21 cellular contexts compared by ENCODE assay signal in the genomic region with DNA sequence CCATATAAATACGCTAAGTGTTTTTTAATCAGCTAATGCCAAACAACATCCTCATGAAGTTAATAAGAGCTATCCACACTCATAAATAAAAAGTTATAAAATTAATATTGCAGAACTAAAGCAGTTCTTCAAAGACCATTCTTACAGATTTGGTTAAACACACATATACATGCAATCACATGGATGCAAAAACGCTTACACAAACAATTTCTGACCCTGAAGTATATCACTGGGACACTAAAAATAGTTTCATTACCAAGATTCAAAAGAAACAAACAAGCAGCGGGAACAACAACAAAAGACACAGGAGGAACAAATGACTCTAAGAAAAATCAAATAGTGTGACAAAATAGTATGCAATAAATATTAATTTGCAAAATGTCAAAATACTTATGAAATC.
DNase-seq lines count a peak whose midpoint lies in the region; ATAC-seq, FAIRE-seq and TF ChIP-seq lines count a peak whose summit lies in the region.
"Had no signal": no experiment of that assay in that cellular context is flagged by ENCODE, and none has a peak within 500 bp of the region (broad histone marks: within the 10 kb centered on the region; RNA-seq: fewer than 3 reads in every experiment).

No MANE protein-coding gene starts in this region.

- no peak overlapping the region for H3K14ac ChIP-seq in IMR-90 (replicated peaks; ENCODE audit: low read depth, low read length)

- TF ChIP-seq CTCF in IMR-90 (conservative IDR thresholded peaks at IDR 0.05; ENCODE audit: low read depth, low read length), result no peak
- no peak for TF ChIP-seq CTCF in K562 (IDR thresholded peaks at IDR 0.05 in 2 of 3, conservative IDR thresholded peaks at IDR 0.05 in 1 of 3; ENCODE audit: insufficient read depth in 2 of 3, low read depth in 1 of 3, low read length in 3 of 3)
- no peak for TF ChIP-seq CTCF in pancreas (IDR thresholded peaks at IDR 0.05)

- H3K9me3 ChIP-seq in IMR-90 (ENCODE audit: control insufficient read depth, insufficient read depth, low read length) (no peaks in the 10 kb centered on the region), K562 (replicated peaks; ENCODE audit: control insufficient read depth, insufficient read depth, low read depth, low read length) (no peaks in the 10 kb centered on the region), pancreas (no peaks in the 10 kb centered on the region)
- H3K9me3 ChIP-seq: BE2C had no signal

- H3K9me3 Mint-ChIP-seq in stimulated activated memory B cell treated with anti-CD40 and anti-IgM and Interleukin-4, amounts not matched to agents 10 μg/mL and 1 μg/mL and 100 μg/mL, for 72 hours, result no peaks in the 10 kb centered on the region
- H3K9me3 Mint-ChIP-seq: H9 had no signal

- H3K4me3 ChIP-seq in IMR-90 (ENCODE audit: insufficient read depth, low read depth, low read length), result no peak overlapping the region
- no peak overlapping the region for H3K4me3 ChIP-seq in K562
- H3K4me3 ChIP-seq in pancreas, result no peak overlapping the region
- H3K4me3 ChIP-seq: GM12878 had no signal

- H3K23ac ChIP-seq in IMR-90 (ENCODE audit: low read depth, low read length), result no peak overlapping the region

- no peak overlapping the region for H4K8ac ChIP-seq in IMR-90 (ENCODE audit: low read depth in 2 of 2, low read length in 2 of 2)

- no peaks in the 10 kb centered on the region for H3K79me2 ChIP-seq in K562 (ENCODE audit: control insufficient read depth, insufficient read depth, low read length)

- no peaks in the 10 kb centered on the region for H3K79me1 ChIP-seq in IMR-90 (ENCODE audit: low read depth in 1 of 2, low read length in 2 of 2)

- H4K91ac ChIP-seq in IMR-90 (ENCODE audit: insufficient read depth, low read depth, low read length), result no peak overlapping the region

- no peak overlapping the region for H2BK15ac ChIP-seq in IMR-90 (ENCODE audit: low read depth, low read length)

- no peak overlapping the region for H2AK5ac ChIP-seq in IMR-90 (ENCODE audit: low read depth, low read length)

- DNase-seq in IMR-90, result no peak
- no peak for DNase-seq in K562 (ENCODE audit: extremely low read depth in 1 of 4, low spot score in 3 of 4)
- no peak for DNase-seq in substantia nigra (lab: John Stamatoyannopoulos, UW)
- DNase-seq in activated CD4-positive, alpha-beta T cell treated with anti-CD3 and anti-CD28 coated beads, Interleukin-2, amount 50 U/mL, for 48 hours, result no peak
- DNase-seq in pancreas, result no peak
- DNase-seq: ACHN; BE2C; C1 segment of cervical spinal cord; CD4-positive, CD25-positive, alpha-beta regulatory T cell; CD8-positive, alpha-beta memory T cell; COR-L47; DMS 273 treated with DMSO at 0.1 percent for 48 hours; DMS53; DND-41; EL; H9 had no signal

- H3K4me1 Mint-ChIP-seq in stimulated activated memory B cell treated with anti-CD40 and anti-IgM and Interleukin-4, amounts not matched to agents 10 μg/mL and 1 μg/mL and 100 μg/mL, for 72 hours, result no peaks in the 10 kb centered on the region
- H3K4me1 Mint-ChIP-seq: CD4-positive, CD25-positive, alpha-beta regulatory T cell; CD8-positive, alpha-beta memory T cell had no signal

- H3K9ac ChIP-seq in IMR-90 (ENCODE audit: low read depth, low read length), result no peak overlapping the region
- H3K9ac ChIP-seq in K562 (ENCODE audit: insufficient read depth in 1 of 2, low read depth in 2 of 2, low read length in 2 of 2), result no peak overlapping the region

- H3K18ac ChIP-seq in IMR-90 (ENCODE audit: low read depth, low read length), result no peak overlapping the region

- ATAC-seq in IMR-90 (ENCODE audit: low read depth) (no peak), K562 (no peak), pancreas (no peak)
- ATAC-seq in stimulated activated memory B cell treated with anti-CD40 and anti-IgM and Interleukin-4, amounts not matched to agents 10 μg/mL and 1 μg/mL and 100 μg/mL, for 72 hours, result no peak
- ATAC-seq: GM12878, HepG2 had no signal

- H2BK120ac ChIP-seq in IMR-90 (ENCODE audit: low read depth, low read length), result no peak overlapping the region

- no peak overlapping the region for H3K4me3 Mint-ChIP-seq in stimulated activated memory B cell treated with anti-CD40 and anti-IgM and Interleukin-4, amounts not matched to agents 10 μg/mL and 1 μg/mL and 100 μg/mL, for 72 hours
- H3K4me3 Mint-ChIP-seq: CD8-positive, alpha-beta memory T cell; H9 had no signal

- TF ChIP-seq RAD21 in IMR-90 (IDR thresholded peaks at IDR 0.05; ENCODE audit: low read length) (no peak), K562 (CRISPR knock-in tag; conservative IDR thresholded peaks at IDR 0.05 in 1 of 2, IDR thresholded peaks at IDR 0.05 in 1 of 2) (no peak)

- H2AK9ac ChIP-seq in IMR-90 (replicated peaks; ENCODE audit: low read depth, low read length, poor library complexity), result no peak overlapping the region

- CTCF ChIA-PET in IMR-90 (lab: Yijun Ruan, JAX), result no interaction called here
- CTCF ChIA-PET in K562 (lab: Yijun Ruan, JAX; ENCODE audit: low intra/inter-chr PET ratio), result no interaction called here

- no peak overlapping the region for H2BK5ac ChIP-seq in IMR-90 (ENCODE audit: low read depth, low read length, poor library complexity, severe bottlenecking)

- H2BK20ac ChIP-seq in IMR-90 (ENCODE audit: low read depth, low read length), result no peak overlapping the region

- FAIRE-seq in K562 (lab: Jason Lieb, UNC) (no peak), pancreas (lab: Jason Lieb, UNC) (no peak)
- FAIRE-seq: GM12878, GM19239, H1, HepG2 had no signal

- intact Hi-C loops in IMR-90 (cut with micrococcal nuclease) (no loop called here), K562 (cut with micrococcal nuclease) (no loop called here), pancreas (cut with DNase I) (no loop called here)

- H2AFZ ChIP-seq in IMR-90 (replicated peaks; ENCODE audit: low read length, poor library complexity), result no peak overlapping the region
- no peak overlapping the region for H2AFZ ChIP-seq in K562 (ENCODE audit: low read depth, low read length)

- H4K20me1 ChIP-seq in IMR-90 (ENCODE audit: insufficient read depth, low read length) (no peaks in the 10 kb centered on the region), K562 (replicated peaks; ENCODE audit: control insufficient read depth, insufficient read depth, low read length) (no peaks in the 10 kb centered on the region)

- no peak overlapping the region for H3K4me2 ChIP-seq in IMR-90 (ENCODE audit: low read depth, low read length)
- H3K4me2 ChIP-seq in K562 (ENCODE audit: insufficient read depth, low read length), result no peak overlapping the region

- H3K56ac ChIP-seq in IMR-90 (ENCODE audit: extremely low read depth, insufficient read depth, low read length), result no peak overlapping the region

- no peak overlapping the region for H3K4ac ChIP-seq in IMR-90 (ENCODE audit: low read depth, low read length)

- no peaks in the 10 kb centered on the region for H3K36me3 Mint-ChIP-seq in stimulated activated memory B cell treated with anti-CD40 and anti-IgM and Interleukin-4, amounts not matched to agents 10 μg/mL and 1 μg/mL and 100 μg/mL, for 72 hours
- H3K36me3 Mint-ChIP-seq: CD4-positive, CD25-positive, alpha-beta regulatory T cell; CD8-positive, alpha-beta memory T cell had no signal

- no peaks in the 10 kb centered on the region for H3K27me3 ChIP-seq in IMR-90 (ENCODE audit: control insufficient read depth, insufficient read depth, low read length)
- no peaks in the 10 kb centered on the region for H3K27me3 ChIP-seq in K562 (ENCODE audit: control insufficient read depth in 2 of 2, insufficient read depth in 2 of 2, low read length in 2 of 2)
- no peaks in the 10 kb centered on the region for H3K27me3 ChIP-seq in pancreas
- H3K27me3 ChIP-seq: BE2C had no signal

- H4K5ac ChIP-seq in IMR-90 (ENCODE audit: low read depth, low read length), result no peak overlapping the region

- POLR2A ChIA-PET in IMR-90 (lab: Charles Lee; ENCODE audit: unreplicated experiment) (no interaction called here), K562 (lab: Yijun Ruan, JAX) (no interaction called here)

- TF ChIP-seq EP300 in K562 (IDR thresholded peaks at IDR 0.05; ENCODE audit: low read length), result no peak

- H3K27ac ChIP-seq in IMR-90 (ENCODE audit: insufficient read depth, low read length) (no peak overlapping the region), K562 (ENCODE audit: extremely low read depth, low read depth, low read length) (no peak overlapping the region), substantia nigra (ENCODE audit: low read depth, low read length, poor library complexity, severe bottlenecking) (peak overlapping the region; percentile 39), pancreas (no peak overlapping the region)

- dilution Hi-C loops in IMR-90 (cut with HindIII; ENCODE audit: low sequenced_read_pairs, unreplicated experiment), result no loop called here

- no CpG with 5 or more reads among the region's 3 CpGs for WGBS in IMR-90 (ENCODE audit: extremely low coverage in 2 of 2, insufficient read length in 1 of 2), 2 experiments
- 53% methylated on average over 3 of the region's 3 CpGs for WGBS in K562 (ENCODE audit: insufficient coverage, low coverage, missing lambda C conversion rate)
- 68 to 81% methylated on average over 3 of the region's 3 CpGs for WGBS in pancreas, 2 donors

- in situ Hi-C loops in IMR-90 (cut with MboI; ENCODE audit: low sequenced_read_pairs) (no loop called here), K562 (cut with MboI) (no loop called here)

- H3K27me3 Mint-ChIP-seq in stimulated activated memory B cell treated with anti-CD40 and anti-IgM and Interleukin-4, amounts not matched to agents 10 μg/mL and 1 μg/mL and 100 μg/mL, for 72 hours, result no peaks in the 10 kb centered on the region
- H3K27me3 Mint-ChIP-seq: CD4-positive, CD25-positive, alpha-beta regulatory T cell; CD8-positive, alpha-beta memory T cell had no signal

- H3K36me3 ChIP-seq in IMR-90 (ENCODE audit: control insufficient read depth, insufficient read depth, low read length) (no peaks in the 10 kb centered on the region), K562 (ENCODE audit: control insufficient read depth, insufficient read depth, low read length) (no peaks in the 10 kb centered on the region), pancreas (no peaks in the 10 kb centered on the region)
- H3K36me3 ChIP-seq: BE2C had no signal

- H3K9me1 ChIP-seq in IMR-90 (ENCODE audit: insufficient read depth, low read length) (no peaks in the 10 kb centered on the region), K562 (ENCODE audit: control insufficient read depth, insufficient read depth, low read length) (no peaks in the 10 kb centered on the region)

- no peak for TF ChIP-seq POLR2A in IMR-90 (IDR thresholded peaks at IDR 0.05; ENCODE audit: low read depth, low read length)
- no peak for TF ChIP-seq POLR2A in K562 (conservative IDR thresholded peaks at IDR 0.05)

- H3K4me1 ChIP-seq in IMR-90 (ENCODE audit: control insufficient read depth, insufficient read depth, low read length), result no peaks in the 10 kb centered on the region
- no peaks in the 10 kb centered on the region; a peak in 1 of 5 replicates for H3K4me1 ChIP-seq in K562 (replicated peaks in 1 of 2; ENCODE audit: control insufficient read depth in 2 of 2, insufficient read depth in 2 of 2, low read length in 2 of 2)
- H3K4me1 ChIP-seq in pancreas, result no peaks in the 10 kb centered on the region
- H3K4me1 ChIP-seq: BE2C had no signal

- no peak overlapping the region for H3K27ac Mint-ChIP-seq in stimulated activated memory B cell treated with anti-CD40 and anti-IgM and Interleukin-4, amounts not matched to agents 10 μg/mL and 1 μg/mL and 100 μg/mL, for 72 hours
- H3K27ac Mint-ChIP-seq: CD4-positive, CD25-positive, alpha-beta regulatory T cell; CD8-positive, alpha-beta memory T cell; H9 had no signal

- BruUV-seq in IMR-90 (replicated peaks; lab: Mats Ljungman, UMichigan), result no TSS peak
- BruUV-seq in K562 (replicated peaks; lab: Mats Ljungman, UMichigan), result no TSS peak
